ENCODE assay signal across 8 cellular contexts in genomic region chr15:22714358-22715132, GRCh38.
DNase-seq lines count a peak whose midpoint lies in the region; ATAC-seq and TF ChIP-seq lines count a peak whose summit lies in the region.
"Not testable (repeated sequence)": the region's sequence is repeated elsewhere in the genome, so short reads cannot be mapped to it uniquely, and the experiment has no call there.

No MANE protein-coding gene starts in this region.

- H3K36me3 ChIP-seq in CD8-positive, alpha-beta memory T cell (ENCODE audit: insufficient read depth, low read length); left lung; psoas muscle (ENCODE audit: insufficient read depth in 1 of 2, low read depth in 1 of 2); tibial artery: not testable (repeated sequence)

- not testable (repeated sequence) for H3K9me3 ChIP-seq in CD8-positive, alpha-beta memory T cell (ENCODE audit: low read length); left lung; psoas muscle; tibial artery

- not testable (repeated sequence) for H3K27ac ChIP-seq in CD8-positive, alpha-beta memory T cell (ENCODE audit: low read depth, low read length); left lung; psoas muscle; tibial artery

- 2% methylated on average over 39 to 63 of the region's 77 CpGs for WGBS in psoas muscle, 3 donors

- CTCF ChIA-PET in CD8-positive, alpha-beta memory T cell (lab: Charles Lee); WTC11 (lab: Charles Lee): not testable (repeated sequence)

- not testable (repeated sequence) for DNase-seq in CD8-positive, alpha-beta memory T cell; psoas muscle; tibial artery
- DNase-seq in HuH-7 (ENCODE audit: low spot score) (peak; percentile 1), WTC11 (ENCODE audit: low spot score) (peak; percentile 15), astrocyte of the hippocampus (ENCODE audit: low read depth, low spot score) (peak; percentile 6), glutamatergic neuron (peak; percentile 19), left lung (peak in 1 of 2 donors; percentile 53)

- ATAC-seq in WTC11 (peak; percentile 83), left lung (peak; percentile 54), psoas muscle (peak; percentile 17 to 61 (median 39))

- intact Hi-C loops in left lung (cut with DNase I); psoas muscle (cut with DNase I); tibial artery (cut with DNase I; ENCODE audit: low total_unique reads): not testable (repeated sequence)

- not testable (repeated sequence) for H3K4me1 Mint-ChIP-seq in CD8-positive, alpha-beta memory T cell; WTC11; glutamatergic neuron (ENCODE audit: low read depth, unreplicated experiment)

- TF ChIP-seq CTCF in WTC11 (IDR thresholded peaks at IDR 0.05); glutamatergic neuron (IDR thresholded peaks at IDR 0.05; ENCODE audit: partially characterized antibody, unreplicated experiment); left lung (IDR thresholded peaks at IDR 0.05); psoas muscle (IDR thresholded peaks at IDR 0.05); tibial artery (IDR thresholded peaks at IDR 0.05): not testable (repeated sequence)

- H3K4me3 Mint-ChIP-seq in CD8-positive, alpha-beta memory T cell: peak overlapping the region in 6 of 7 donors; percentile 42 to 69 (median 56)
- peak overlapping the region; percentile 58 for H3K4me3 Mint-ChIP-seq in WTC11
- peak overlapping the region; percentile 52 for H3K4me3 Mint-ChIP-seq in glutamatergic neuron (ENCODE audit: unreplicated experiment)

- peaks cover 17 to 35% of the 10 kb centered on the region in 2 donors for H3K27me3 Mint-ChIP-seq in CD8-positive, alpha-beta memory T cell
- H3K27me3 Mint-ChIP-seq in WTC11 (ENCODE audit: low read depth): peaks cover 33% of the 10 kb centered on the region
- H3K27me3 Mint-ChIP-seq in glutamatergic neuron (ENCODE audit: unreplicated experiment): not testable (repeated sequence)

- not testable (repeated sequence) for H3K27ac Mint-ChIP-seq in CD8-positive, alpha-beta memory T cell; WTC11; glutamatergic neuron (ENCODE audit: unreplicated experiment)

- H3K27me3 ChIP-seq in CD8-positive, alpha-beta memory T cell (ENCODE audit: insufficient read depth, low read length, poor library complexity, severe bottlenecking): not testable (repeated sequence)
- peaks cover 0 to 31% of the 10 kb centered on the region in 2 donors for H3K27me3 ChIP-seq in left lung
- H3K27me3 ChIP-seq in psoas muscle (ENCODE audit: insufficient read depth in 3 of 3, low read length in 2 of 3): peaks cover 0 to 36% (median 0%) of the 10 kb centered on the region in 3 donors
- H3K27me3 ChIP-seq in tibial artery: peaks cover 0 to 16% of the 10 kb centered on the region in 2 donors

- POLR2A ChIA-PET in CD8-positive, alpha-beta memory T cell (lab: Charles Lee); WTC11 (lab: Charles Lee): not testable (repeated sequence)

- not testable (repeated sequence) for H3K4me3 ChIP-seq in CD8-positive, alpha-beta memory T cell (ENCODE audit: low read length)
- H3K4me3 ChIP-seq in left lung: peak overlapping the region; percentile 7 to 25
- H3K4me3 ChIP-seq in psoas muscle: peak overlapping the region; percentile 58
- H3K4me3 ChIP-seq in tibial artery: peak overlapping the region; percentile 33 to 35

- H3K9me3 Mint-ChIP-seq in CD8-positive, alpha-beta memory T cell; WTC11; glutamatergic neuron (ENCODE audit: unreplicated experiment): not testable (repeated sequence)

- not testable (repeated sequence) for H3K4me1 ChIP-seq in CD8-positive, alpha-beta memory T cell (ENCODE audit: insufficient read depth, low read length); left lung; psoas muscle; tibial artery

- H3K36me3 Mint-ChIP-seq in CD8-positive, alpha-beta memory T cell; WTC11; glutamatergic neuron (ENCODE audit: unreplicated experiment): not testable (repeated sequence)
